13 cellular contexts compared by ENCODE assay signal in the genomic region with DNA sequence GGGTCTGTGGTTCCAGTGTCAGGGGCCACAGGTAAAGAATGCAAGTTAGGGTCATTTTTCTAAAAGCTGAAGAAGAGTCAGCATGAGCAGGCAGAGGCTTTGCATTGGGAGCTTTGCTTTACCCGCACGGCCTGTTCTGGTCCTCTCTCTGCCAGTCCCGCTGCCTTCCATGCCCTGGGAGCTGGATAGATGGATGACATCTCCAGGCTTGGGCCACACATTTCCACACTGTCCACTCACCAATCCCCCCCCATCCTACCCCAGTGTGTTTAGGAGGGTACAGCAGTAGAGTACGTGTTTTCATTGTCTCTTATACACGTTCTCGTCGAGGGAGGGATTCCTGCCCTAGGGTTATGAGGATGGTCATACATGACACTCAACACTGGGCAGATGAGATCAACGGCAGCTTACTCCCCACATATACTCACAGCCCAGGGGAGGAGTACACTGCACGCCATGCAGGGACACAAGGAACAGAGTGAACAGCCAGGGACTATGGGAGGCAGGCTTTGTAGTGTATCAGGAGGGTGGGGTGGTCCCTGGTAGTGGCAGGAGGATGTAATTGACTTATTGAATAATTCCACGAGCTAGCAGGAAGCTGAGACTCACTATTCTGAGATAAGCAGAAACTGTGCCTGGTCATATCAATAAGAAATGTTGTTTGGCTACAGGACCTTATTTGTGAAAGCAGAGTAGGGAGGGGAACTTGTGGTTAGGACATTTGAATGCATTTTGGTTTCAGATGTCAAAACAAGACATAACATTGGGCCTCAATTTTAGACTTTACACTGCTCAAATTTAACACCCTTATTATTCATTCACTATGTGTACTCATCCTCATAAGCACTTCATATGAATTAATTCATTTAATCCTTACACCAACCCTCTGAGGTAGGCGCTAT. TPM values are rescaled to one million over a fixed set of nuclear protein-coding genes. Genes with fewer than 3 reads are reported as not detected.
DNase-seq lines count a peak whose midpoint lies in the region; ATAC-seq, FAIRE-seq and TF ChIP-seq lines count a peak whose summit lies in the region.
"Had no signal": no experiment of that assay in that cellular context is flagged by ENCODE, and none has a peak within 500 bp of the region (broad histone marks: within the 10 kb centered on the region; RNA-seq: fewer than 3 reads in every experiment).

No MANE protein-coding gene starts in this region.

- H3K27ac ChIP-seq in colonic mucosa: no peak overlapping the region
- H3K27ac ChIP-seq in brain microvascular endothelial cell: no peak overlapping the region

- H3K27me3 ChIP-seq in bronchial epithelial cell (ENCODE audit: control insufficient read depth, insufficient read depth, low read length) (no peaks in the 10 kb centered on the region), colonic mucosa (no peaks in the 10 kb centered on the region), brain microvascular endothelial cell (replicated peaks) (no peaks in the 10 kb centered on the region)
- H3K27me3 ChIP-seq: BLaER1 treated with 17β-estradiol and CSF1 and Interleukin-3, amounts not matched to agents 10 nM and 100 nM; MG63 had no signal

- DNase-seq in bronchial epithelial cell (ENCODE audit: low read depth): no peak
- no peak for DNase-seq in left lobe of liver (ENCODE audit: low spot score)
- DNase-seq in colonic mucosa: no peak
- DNase-seq in brain microvascular endothelial cell: no peak
- DNase-seq in kidney glomerular epithelial cell (lab: John Stamatoyannopoulos, UW): no peak
- DNase-seq: DND-41, MG63, PC-3 had no signal

- no peaks in the 10 kb centered on the region for H3K9me3 ChIP-seq in colonic mucosa
- H3K9me3 ChIP-seq: BLaER1 treated with 17β-estradiol and CSF1 and Interleukin-3, amounts not matched to agents 10 nM and 100 nM; MG63 had no signal

- no peak overlapping the region for H3K9ac ChIP-seq in colonic mucosa (ENCODE audit: low read depth in 2 of 2, low read length in 2 of 2)
- H3K9ac ChIP-seq: BLaER1 treated with 17β-estradiol and CSF1 and Interleukin-3, amounts not matched to agents 10 nM and 100 nM had no signal

- H3K36me3 ChIP-seq in bronchial epithelial cell (ENCODE audit: control insufficient read depth, insufficient read depth, low read length): no peaks in the 10 kb centered on the region
- no peaks in the 10 kb centered on the region for H3K36me3 ChIP-seq in colonic mucosa
- H3K36me3 ChIP-seq in brain microvascular endothelial cell (replicated peaks): no peaks in the 10 kb centered on the region
- H3K36me3 ChIP-seq: BLaER1 treated with 17β-estradiol and CSF1 and Interleukin-3, amounts not matched to agents 10 nM and 100 nM; MG63 had no signal

- ATAC-seq in GM18907 (IDR thresholded peaks at IDR 0.05; ENCODE audit: unreplicated experiment) (peak; percentile 75), GM21529 (IDR thresholded peaks at IDR 0.05; ENCODE audit: unreplicated experiment) (peak; percentile 70), HG03159 (IDR thresholded peaks at IDR 0.05; ENCODE audit: unreplicated experiment) (peak; percentile 68), left lobe of liver (no peak)
- ATAC-seq: PC-3 had no signal

- in situ Hi-C loops in brain microvascular endothelial cell (cut with HindIII; ENCODE audit: low pct_ligation_motif_present, low sequenced_read_pairs): no loop called here

- H3K4me3 ChIP-seq in bronchial epithelial cell (ENCODE audit: low read depth, low read length) (no peak overlapping the region), colonic mucosa (no peak overlapping the region), brain microvascular endothelial cell (ENCODE audit: low read depth, low read length) (no peak overlapping the region)
- H3K4me3 ChIP-seq: BLaER1 treated with 17β-estradiol and CSF1 and Interleukin-3, amounts not matched to agents 10 nM and 100 nM; MG63 had no signal

- intact Hi-C loops in colonic mucosa (cut with DNase I): no loop called here

- FAIRE-seq in bronchial epithelial cell (lab: Jason Lieb, UNC): peak; percentile 32
- FAIRE-seq: colon had no signal

- TF ChIP-seq CTCF in bronchial epithelial cell (IDR thresholded peaks at IDR 0.05; ENCODE audit: insufficient read depth, low read length, severe bottlenecking) (no peak), colonic mucosa (IDR thresholded peaks at IDR 0.05) (no peak), brain microvascular endothelial cell (IDR thresholded peaks at IDR 0.05; ENCODE audit: low read depth, low read length, missing control alignments) (no peak)

- H3K4me1 ChIP-seq in colonic mucosa: no peaks in the 10 kb centered on the region

RNA-seq across cellular contexts. Expression of a gene that starts 36.6 kb away (rescaled TPM):
- total RNA-seq in bronchial epithelial cell (0.13 and 0.26 TPM in 2 replicates), left lobe of liver (0.48 TPM), colonic mucosa (under 1 TPM in 1 of 2 donors, not detected in 1; 0.61 TPM)
